In the genomic region with DNA sequence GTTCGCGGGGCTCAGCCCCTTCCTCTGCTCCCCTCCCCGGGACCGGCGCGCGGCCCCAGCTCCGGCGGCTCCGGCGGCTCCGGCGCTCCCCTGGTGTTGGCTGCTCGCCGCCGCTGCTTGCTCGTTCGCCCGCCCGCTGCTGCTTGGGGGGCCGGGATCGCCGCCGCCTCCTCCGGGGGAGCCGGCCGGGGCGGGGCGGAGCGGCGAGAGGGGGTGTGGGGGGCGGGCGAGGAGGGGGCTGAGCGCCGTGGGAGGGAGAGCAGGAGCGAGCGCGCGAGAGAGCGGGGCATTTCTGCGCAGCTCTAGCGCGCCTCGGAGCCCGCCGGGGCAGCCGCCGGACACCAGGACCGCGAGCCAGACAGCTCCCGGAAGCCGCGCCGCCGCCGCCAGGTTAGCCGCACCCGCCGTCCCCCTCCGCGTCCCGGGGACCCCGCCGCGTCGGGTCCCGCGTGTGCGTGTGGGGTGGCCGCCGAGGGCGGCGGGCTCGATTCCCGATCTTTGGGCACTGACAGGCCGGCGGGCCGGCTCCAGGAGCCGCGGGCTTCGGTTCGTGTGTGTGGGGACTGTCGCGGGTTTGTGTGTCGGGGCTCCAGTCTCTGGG, we compare ENCODE assay signal across 7 cellular contexts.
DNase-seq lines count a peak whose midpoint lies in the region; ATAC-seq, FAIRE-seq and TF ChIP-seq lines count a peak whose summit lies in the region.

No MANE protein-coding gene starts in this region.

- peak overlapping the region; percentile 53 to 85 (median 68) for H3K4me3 ChIP-seq in Peyer's patch
- peak overlapping the region in 2 of 3 donors; percentile 72 to 78 for H3K4me3 ChIP-seq in liver (ENCODE audit: low read depth in 1 of 3, low read length in 3 of 3)

- TF ChIP-seq RAD21 in liver (IDR thresholded peaks at IDR 0.05): no peak

- H3K27ac ChIP-seq in Peyer's patch (peak overlapping the region; percentile 32 to 78 (median 58)), liver (ENCODE audit: low read depth in 1 of 2, low read length in 2 of 2) (no peak overlapping the region), temporal lobe (ENCODE audit: low read depth, low read length) (peak overlapping the region; percentile 7)

- no peaks in the 10 kb centered on the region for H3K36me3 ChIP-seq in Peyer's patch
- no peaks in the 10 kb centered on the region for H3K36me3 ChIP-seq in liver (ENCODE audit: control insufficient read depth in 4 of 4, insufficient read depth in 3 of 4, low read depth in 1 of 4, low read length in 3 of 4)

- H3K9me3 ChIP-seq in Peyer's patch (no peaks in the 10 kb centered on the region), liver (ENCODE audit: control insufficient read depth in 4 of 4, low read length in 3 of 4) (no peaks in the 10 kb centered on the region)

- TF ChIP-seq CTCF in Peyer's patch (IDR thresholded peaks at IDR 0.05): no peak
- no peak for TF ChIP-seq CTCF in liver (IDR thresholded peaks at IDR 0.05; ENCODE audit: low read depth, low read length, missing input control)

- DNase-seq in GM12891 (ENCODE audit: insufficient read length, low spot score) (peak; percentile 39), Peyer's patch (peak in 1 of 3 donors; percentile 74)
- no peak for DNase-seq in central memory CD8-positive, alpha-beta T cell (ENCODE audit: low spot score in 2 of 2)

- H3K27me3 ChIP-seq in Peyer's patch (no peaks in the 10 kb centered on the region), liver (ENCODE audit: control insufficient read depth in 4 of 4, insufficient read depth in 4 of 4, low read length in 3 of 4) (no peaks in the 10 kb centered on the region)

- H3K27me3 Mint-ChIP-seq in central memory CD8-positive, alpha-beta T cell: peaks cover 56% of the 10 kb centered on the region

- peaks cover 3% of the 10 kb centered on the region for H3K36me3 Mint-ChIP-seq in central memory CD8-positive, alpha-beta T cell (ENCODE audit: insufficient read depth)

- peaks cover 3 to 22% (median 7%) of the 10 kb centered on the region in 4 donors for H3K4me1 ChIP-seq in Peyer's patch
- H3K4me1 ChIP-seq in liver (ENCODE audit: control insufficient read depth in 4 of 4, insufficient read depth in 4 of 4, low read length in 3 of 4): peaks cover 7 to 15% (median 10%) of the 10 kb centered on the region in 4 donors

- H3K4me1 Mint-ChIP-seq in central memory CD8-positive, alpha-beta T cell: peaks cover 7% of the 10 kb centered on the region

- WGBS in liver: under 1% methylated on average over 85 of the region's 85 CpGs

- H3K9me3 Mint-ChIP-seq in central memory CD8-positive, alpha-beta T cell: no peaks in the 10 kb centered on the region

- no peak overlapping the region for H3K27ac Mint-ChIP-seq in central memory CD8-positive, alpha-beta T cell (ENCODE audit: low read depth)

- no peak overlapping the region for H3K9ac ChIP-seq in liver (ENCODE audit: low read depth in 1 of 2, low read length in 2 of 2)

- TF ChIP-seq POLR2A in GM12891 (IDR thresholded peaks at IDR 0.05; ENCODE audit: low read depth, low read length): no peak
- TF ChIP-seq POLR2A in Peyer's patch (IDR thresholded peaks at IDR 0.05): no peak

- no peak for FAIRE-seq in GM12891 (lab: Jason Lieb, UNC)

- ATAC-seq in central memory CD8-positive, alpha-beta T cell (replicated peaks; ENCODE audit: extremely low read depth, poor library complexity, severe bottlenecking): peak; percentile 31
- ATAC-seq in GM21423 (IDR thresholded peaks at IDR 0.05; ENCODE audit: unreplicated experiment) (no peak), GM21515 (IDR thresholded peaks at IDR 0.05; ENCODE audit: unreplicated experiment) (no peak)

- peak overlapping the region; percentile 82 for H3K4me3 Mint-ChIP-seq in central memory CD8-positive, alpha-beta T cell

TF ChIP-seq in GM12891, 5 proteins besides CTCF, POLR2A, EP300 and RAD21:
- TF ChIP-seq POU2F2 (IDR thresholded peaks at IDR 0.05; ENCODE audit: low read depth, low read length) (no peak), SPI1 (IDR thresholded peaks at IDR 0.05; ENCODE audit: low read depth, low read length) (no peak), PAX5 (IDR thresholded peaks at IDR 0.05; ENCODE audit: insufficient read depth, low read length, severe bottlenecking) (no peak), POLR2AphosphoS5 (IDR thresholded peaks at IDR 0.05; ENCODE audit: low read depth, low read length) (no peak), TAF1 (IDR thresholded peaks at IDR 0.05; ENCODE audit: low read depth, low read length) (no peak)
TF ChIP-seq in GM12891: peak in this region for 0.

TF ChIP-seq in liver, 16 proteins besides CTCF, POLR2A, EP300 and RAD21:
- TF ChIP-seq RXRA (IDR thresholded peaks at IDR 0.05) (no peak), JUND (IDR thresholded peaks at IDR 0.05) (no peak), FOXA1 (IDR thresholded peaks at IDR 0.05) (no peak), SP1 (IDR thresholded peaks at IDR 0.05) (no peak), HNF4G (IDR thresholded peaks at IDR 0.05) (no peak), TAF1 (conservative IDR thresholded peaks at IDR 0.05) (no peak), FOXA2 (IDR thresholded peaks at IDR 0.05) (no peak), GABPA (IDR thresholded peaks at IDR 0.05 in 1 of 2, conservative IDR thresholded peaks at IDR 0.05 in 1 of 2) (no peak), HNF4A (conservative IDR thresholded peaks at IDR 0.05) (no peak), NR2F2 (IDR thresholded peaks at IDR 0.05) (no peak), EGR1 (IDR thresholded peaks at IDR 0.05; ENCODE audit: low read depth in 2 of 2) (no peak), YY1 (IDR thresholded peaks at IDR 0.05) (no peak)
- TF ChIP-seq, protein P1, sequence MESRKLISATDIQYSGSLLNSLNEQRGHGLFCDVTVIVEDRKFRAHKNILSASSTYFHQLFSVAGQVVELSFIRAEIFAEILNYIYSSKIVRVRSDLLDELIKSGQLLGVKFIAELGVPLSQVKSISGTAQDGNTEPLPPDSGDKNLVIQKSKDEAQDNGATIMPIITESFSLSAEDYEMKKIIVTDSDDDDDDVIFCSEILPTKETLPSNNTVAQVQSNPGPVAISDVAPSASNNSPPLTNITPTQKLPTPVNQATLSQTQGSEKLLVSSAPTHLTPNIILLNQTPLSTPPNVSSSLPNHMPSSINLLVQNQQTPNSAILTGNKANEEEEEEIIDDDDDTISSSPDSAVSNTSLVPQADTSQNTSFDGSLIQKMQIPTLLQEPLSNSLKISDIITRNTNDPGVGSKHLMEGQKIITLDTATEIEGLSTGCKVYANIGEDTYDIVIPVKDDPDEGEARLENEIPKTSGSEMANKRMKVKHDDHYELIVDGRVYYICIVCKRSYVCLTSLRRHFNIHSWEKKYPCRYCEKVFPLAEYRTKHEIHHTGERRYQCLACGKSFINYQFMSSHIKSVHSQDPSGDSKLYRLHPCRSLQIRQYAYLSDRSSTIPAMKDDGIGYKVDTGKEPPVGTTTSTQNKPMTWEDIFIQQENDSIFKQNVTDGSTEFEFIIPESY (IDR thresholded peaks at IDR 0.05): no peak
- TF ChIP-seq, protein P2, sequence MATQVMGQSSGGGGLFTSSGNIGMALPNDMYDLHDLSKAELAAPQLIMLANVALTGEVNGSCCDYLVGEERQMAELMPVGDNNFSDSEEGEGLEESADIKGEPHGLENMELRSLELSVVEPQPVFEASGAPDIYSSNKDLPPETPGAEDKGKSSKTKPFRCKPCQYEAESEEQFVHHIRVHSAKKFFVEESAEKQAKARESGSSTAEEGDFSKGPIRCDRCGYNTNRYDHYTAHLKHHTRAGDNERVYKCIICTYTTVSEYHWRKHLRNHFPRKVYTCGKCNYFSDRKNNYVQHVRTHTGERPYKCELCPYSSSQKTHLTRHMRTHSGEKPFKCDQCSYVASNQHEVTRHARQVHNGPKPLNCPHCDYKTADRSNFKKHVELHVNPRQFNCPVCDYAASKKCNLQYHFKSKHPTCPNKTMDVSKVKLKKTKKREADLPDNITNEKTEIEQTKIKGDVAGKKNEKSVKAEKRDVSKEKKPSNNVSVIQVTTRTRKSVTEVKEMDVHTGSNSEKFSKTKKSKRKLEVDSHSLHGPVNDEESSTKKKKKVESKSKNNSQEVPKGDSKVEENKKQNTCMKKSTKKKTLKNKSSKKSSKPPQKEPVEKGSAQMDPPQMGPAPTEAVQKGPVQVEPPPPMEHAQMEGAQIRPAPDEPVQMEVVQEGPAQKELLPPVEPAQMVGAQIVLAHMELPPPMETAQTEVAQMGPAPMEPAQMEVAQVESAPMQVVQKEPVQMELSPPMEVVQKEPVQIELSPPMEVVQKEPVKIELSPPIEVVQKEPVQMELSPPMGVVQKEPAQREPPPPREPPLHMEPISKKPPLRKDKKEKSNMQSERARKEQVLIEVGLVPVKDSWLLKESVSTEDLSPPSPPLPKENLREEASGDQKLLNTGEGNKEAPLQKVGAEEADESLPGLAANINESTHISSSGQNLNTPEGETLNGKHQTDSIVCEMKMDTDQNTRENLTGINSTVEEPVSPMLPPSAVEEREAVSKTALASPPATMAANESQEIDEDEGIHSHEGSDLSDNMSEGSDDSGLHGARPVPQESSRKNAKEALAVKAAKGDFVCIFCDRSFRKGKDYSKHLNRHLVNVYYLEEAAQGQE (IDR thresholded peaks at IDR 0.05): no peak
- TF ChIP-seq, protein P3, sequence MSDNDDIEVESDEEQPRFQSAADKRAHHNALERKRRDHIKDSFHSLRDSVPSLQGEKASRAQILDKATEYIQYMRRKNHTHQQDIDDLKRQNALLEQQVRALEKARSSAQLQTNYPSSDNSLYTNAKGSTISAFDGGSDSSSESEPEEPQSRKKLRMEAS (IDR thresholded peaks at IDR 0.05): no peak
- TF ChIP-seq, protein P4, sequence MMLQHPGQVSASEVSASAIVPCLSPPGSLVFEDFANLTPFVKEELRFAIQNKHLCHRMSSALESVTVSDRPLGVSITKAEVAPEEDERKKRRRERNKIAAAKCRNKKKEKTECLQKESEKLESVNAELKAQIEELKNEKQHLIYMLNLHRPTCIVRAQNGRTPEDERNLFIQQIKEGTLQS (IDR thresholded peaks at IDR 0.05): no peak
TF ChIP-seq in liver: peak in this region for 0.

Comparison
In these comparisons a context has a peak if more than half of its experiments do, and no peak if none do; other contexts are left out.
1. H3K27ac ChIP-seq: peak in Peyer's patch (4 of 4) and temporal lobe (single experiment); none in liver (0 of 2).